12 cellular contexts compared by ENCODE assay signal in the genomic region with DNA sequence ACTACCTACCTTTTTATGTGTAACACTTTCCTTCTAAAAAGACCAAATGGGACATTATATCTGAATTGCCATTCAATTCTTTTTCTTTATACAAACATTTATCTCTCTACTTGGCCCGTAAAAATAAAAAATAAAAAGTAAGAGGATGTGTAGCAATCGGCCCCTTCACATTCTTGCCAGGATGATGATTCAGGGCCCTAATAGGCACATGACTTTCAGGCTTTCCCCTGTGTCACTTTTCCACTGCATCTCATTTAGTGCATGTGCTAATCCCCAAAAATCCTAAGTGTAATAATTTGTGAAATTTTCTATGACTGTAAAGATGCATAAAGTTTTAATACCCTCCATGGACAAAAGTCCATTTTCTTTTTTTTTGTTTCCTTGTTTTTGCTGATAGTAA. TPM values are rescaled to one million over a fixed set of nuclear protein-coding genes. Genes with fewer than 3 reads are reported as not detected.
DNase-seq lines count a peak whose midpoint lies in the region; ATAC-seq and TF ChIP-seq lines count a peak whose summit lies in the region.
"Had no signal": no experiment of that assay in that cellular context is flagged by ENCODE, and none has a peak within 500 bp of the region (broad histone marks: within the 10 kb centered on the region; RNA-seq: fewer than 3 reads in every experiment).

No MANE protein-coding gene starts in this region.

- ATAC-seq in natural killer cell treated with Interleukin-12 subunit alpha and Interleukin-12 subunit beta and Interleukin-15 and Interleukin-18, amount 100 ng/mL, for 72 hours: peak in 1 of 2 donors; percentile 57
- ATAC-seq in natural killer cell (no peak), GM18907 (IDR thresholded peaks at IDR 0.05; ENCODE audit: unreplicated experiment) (no peak), HG02981 (IDR thresholded peaks at IDR 0.05; ENCODE audit: unreplicated experiment) (no peak)

- no peak for DNase-seq in natural killer cell treated with Interleukin-12 subunit alpha and Interleukin-12 subunit beta and Interleukin-15 and Interleukin-18, amount 100 ng/mL, for 72 hours (ENCODE audit: low spot score)
- DNase-seq in natural killer cell: no peak
- DNase-seq in adipocyte (ENCODE audit: low read depth): peak; percentile 50
- peak; percentile 15 for DNase-seq in hepatocyte (ENCODE audit: low spot score)
- DNase-seq in activated naive CD4-positive, alpha-beta T cell treated with anti-CD3 and anti-CD28 coated beads for 36 hours: no peak
- no peak for DNase-seq in DMS 273 treated with DMSO at 0.1 percent for 48 hours (lab: John Stamatoyannopoulos, UW)
- DNase-seq: activated CD4-positive, alpha-beta T cell treated with anti-CD3 and anti-CD28 coated beads for 4 hours; activated effector memory CD4-positive, alpha-beta T cell treated with Interleukin-2 at 50 U/mL for 16 hours; hippocampal formation had no signal

- no peaks in the 10 kb centered on the region for H3K9me2 ChIP-seq in hepatocyte (replicated peaks; ENCODE audit: insufficient read depth)

- H3K4me2 ChIP-seq in hepatocyte: no peak overlapping the region

- H3K36me3 ChIP-seq in adipocyte (ENCODE audit: control insufficient read depth, insufficient read depth, low read length, severe bottlenecking): no peaks in the 10 kb centered on the region
- H3K36me3 ChIP-seq in hepatocyte (replicated peaks; ENCODE audit: insufficient read depth, low read depth): no peaks in the 10 kb centered on the region

- no peaks in the 10 kb centered on the region for H4K20me1 ChIP-seq in hepatocyte (ENCODE audit: insufficient read depth, poor library complexity, severe bottlenecking)

- H3K9me3 Mint-ChIP-seq in natural killer cell treated with Interleukin-12 subunit alpha and Interleukin-12 subunit beta and Interleukin-15 and Interleukin-18, amount 100 ng/mL, for 72 hours: no peaks in the 10 kb centered on the region
- no peaks in the 10 kb centered on the region for H3K9me3 Mint-ChIP-seq in natural killer cell
- H3K9me3 Mint-ChIP-seq in activated naive CD4-positive, alpha-beta T cell treated with anti-CD3 and anti-CD28 coated beads for 36 hours: no peaks in the 10 kb centered on the region

- no peaks in the 10 kb centered on the region for H3K79me2 ChIP-seq in hepatocyte

- peaks cover 21 to 40% of the 10 kb centered on the region in 2 donors for H3K4me1 Mint-ChIP-seq in natural killer cell treated with Interleukin-12 subunit alpha and Interleukin-12 subunit beta and Interleukin-15 and Interleukin-18, amount 100 ng/mL, for 72 hours (ENCODE audit: low read depth in 2 of 2)
- H3K4me1 Mint-ChIP-seq in natural killer cell: peaks cover 10 to 11% of the 10 kb centered on the region in 2 donors
- peaks cover 6% of the 10 kb centered on the region for H3K4me1 Mint-ChIP-seq in activated naive CD4-positive, alpha-beta T cell treated with anti-CD3 and anti-CD28 coated beads for 36 hours (ENCODE audit: low read depth)

- peaks cover 22% of the 10 kb centered on the region for H3K36me3 Mint-ChIP-seq in natural killer cell treated with Interleukin-12 subunit alpha and Interleukin-12 subunit beta and Interleukin-15 and Interleukin-18, amount 100 ng/mL, for 72 hours
- H3K36me3 Mint-ChIP-seq in natural killer cell: peaks cover 8% of the 10 kb centered on the region
- no peaks in the 10 kb centered on the region for H3K36me3 Mint-ChIP-seq in activated naive CD4-positive, alpha-beta T cell treated with anti-CD3 and anti-CD28 coated beads for 36 hours (ENCODE audit: low read depth)

- intact Hi-C loops in natural killer cell (cut with micrococcal nuclease): no loop called here
- intact Hi-C loops in activated naive CD4-positive, alpha-beta T cell treated with anti-CD3 and anti-CD28 coated beads for 36 hours (cut with micrococcal nuclease): no loop called here

- WGBS in hepatocyte (ENCODE audit: low lambda C conversion rate, missing lambda C conversion rate): 63% methylated on average over 2 of the region's 2 CpGs

- no peak overlapping the region for H3K4me3 Mint-ChIP-seq in natural killer cell treated with Interleukin-12 subunit alpha and Interleukin-12 subunit beta and Interleukin-15 and Interleukin-18, amount 100 ng/mL, for 72 hours
- no peak overlapping the region for H3K4me3 Mint-ChIP-seq in natural killer cell
- H3K4me3 Mint-ChIP-seq in activated naive CD4-positive, alpha-beta T cell treated with anti-CD3 and anti-CD28 coated beads for 36 hours: no peak overlapping the region

- H3K27ac Mint-ChIP-seq in natural killer cell treated with Interleukin-12 subunit alpha and Interleukin-12 subunit beta and Interleukin-15 and Interleukin-18, amount 100 ng/mL, for 72 hours: peak overlapping the region; percentile 75 to 84
- no peak overlapping the region for H3K27ac Mint-ChIP-seq in natural killer cell
- H3K27ac Mint-ChIP-seq in activated naive CD4-positive, alpha-beta T cell treated with anti-CD3 and anti-CD28 coated beads for 36 hours: no peak overlapping the region

- CTCF ChIA-PET in activated naive CD4-positive, alpha-beta T cell treated with anti-CD3 and anti-CD28 coated beads for 36 hours (lab: Charles Lee): no interaction called here

- no peak for TF ChIP-seq CTCF in natural killer cell (IDR thresholded peaks at IDR 0.05)
- TF ChIP-seq CTCF in hepatocyte (IDR thresholded peaks at IDR 0.05; ENCODE audit: poor library complexity): no peak

- peaks cover 0 to 6% of the 10 kb centered on the region in 2 donors for H3K27me3 Mint-ChIP-seq in natural killer cell treated with Interleukin-12 subunit alpha and Interleukin-12 subunit beta and Interleukin-15 and Interleukin-18, amount 100 ng/mL, for 72 hours
- peaks cover 7 to 13% of the 10 kb centered on the region in 2 donors for H3K27me3 Mint-ChIP-seq in natural killer cell (ENCODE audit: low read depth in 2 of 2)
- H3K27me3 Mint-ChIP-seq in activated naive CD4-positive, alpha-beta T cell treated with anti-CD3 and anti-CD28 coated beads for 36 hours (ENCODE audit: low read depth): no peaks in the 10 kb centered on the region

- H3K9me3 ChIP-seq in adipocyte (ENCODE audit: control insufficient read depth, low read length): peaks cover 12% of the 10 kb centered on the region
- no peaks in the 10 kb centered on the region for H3K9me3 ChIP-seq in hepatocyte (ENCODE audit: low read depth)

- peak overlapping the region; percentile 57 for H3K4me3 ChIP-seq in adipocyte (ENCODE audit: low read length)
- H3K4me3 ChIP-seq in hepatocyte: no peak overlapping the region
- H3K4me3 ChIP-seq: SK-N-MC had no signal

- peak overlapping the region; percentile 49 for H3K27ac ChIP-seq in hepatocyte
- H3K27ac ChIP-seq: SK-N-MC had no signal

- H3K4me1 ChIP-seq in adipocyte (ENCODE audit: control insufficient read depth, insufficient read depth, low read length) (peaks cover 33% of the 10 kb centered on the region), hepatocyte (ENCODE audit: insufficient read depth) (no peaks in the 10 kb centered on the region)

- H2AFZ ChIP-seq in hepatocyte: no peak overlapping the region

- peak overlapping the region; percentile 80 for H3K9ac ChIP-seq in adipocyte (ENCODE audit: low read length)

- H3K27me3 ChIP-seq in adipocyte (replicated peaks; ENCODE audit: control insufficient read depth, insufficient read depth, low read length): no peaks in the 10 kb centered on the region
- H3K27me3 ChIP-seq in hepatocyte: no peaks in the 10 kb centered on the region

RNA-seq across cellular contexts. Expression of a gene that starts 23.0 kb away (rescaled TPM):
- total RNA-seq in natural killer cell treated with Interleukin-12 subunit alpha and Interleukin-12 subunit beta and Interleukin-15 and Interleukin-18, amount 100 ng/mL, for 72 hours: 10 to 100 TPM; 45.5 to 57.3 TPM
- total RNA-seq in natural killer cell: 10 to 100 TPM; 87.8 to 97.6 (median 97.3) TPM
- total RNA-seq in hepatocyte: 67.2 and 71.4 TPM in 2 replicates
- 52.2 and 67.1 TPM in 2 replicates for polyA plus RNA-seq in hepatocyte
- 10 to 100 TPM; 10.8 to 13.0 TPM for total RNA-seq in activated naive CD4-positive, alpha-beta T cell treated with anti-CD3 and anti-CD28 coated beads for 36 hours

Comparison
In these comparisons a context has a peak if more than half of its experiments do, and no peak if none do; other contexts are left out.
1. H3K27ac Mint-ChIP-seq: peak in natural killer cell treated with Interleukin-12 subunit alpha and Interleukin-12 subunit beta and Interleukin-15 and Interleukin-18, amount 100 ng/mL, for 72 hours (2 of 2); none in natural killer cell (0 of 2) and activated naive CD4-positive, alpha-beta T cell treated with anti-CD3 and anti-CD28 coated beads for 36 hours (single experiment).
2. DNase-seq: peak in adipocyte (single experiment) and hepatocyte (single experiment); none in natural killer cell treated with Interleukin-12 subunit alpha and Interleukin-12 subunit beta and Interleukin-15 and Interleukin-18, amount 100 ng/mL, for 72 hours (single experiment), natural killer cell (single experiment), activated naive CD4-positive, alpha-beta T cell treated with anti-CD3 and anti-CD28 coated beads for 36 hours (single experiment) and DMS 273 treated with DMSO at 0.1 percent for 48 hours (single experiment).